ENCODE assay signal across 11 cellular contexts in genomic region chr17:66791337-66791736, GRCh38. TPM values are rescaled to one million over a fixed set of nuclear protein-coding genes. Genes with fewer than 3 reads are reported as not detected.
DNase-seq lines count a peak whose midpoint lies in the region; ATAC-seq and TF ChIP-seq lines count a peak whose summit lies in the region.
"Had no signal": no experiment of that assay in that cellular context is flagged by ENCODE, and none has a peak within 500 bp of the region (broad histone marks: within the 10 kb centered on the region; RNA-seq: fewer than 3 reads in every experiment).

No MANE protein-coding gene starts in this region.

- H3K9me3 Mint-ChIP-seq in activated B cell treated with CpG ODN at 0.5 μM for 24 hours, result no peaks in the 10 kb centered on the region
- H3K9me3 Mint-ChIP-seq: HFFc6 had no signal

- DNase-seq in Ammon's horn (ENCODE audit: low spot score), result peak; percentile 72
- peak in 1 of 2 experiments; percentile 84 for DNase-seq in HL-60 (ENCODE audit: low read depth in 1 of 2, low spot score in 1 of 2)
- DNase-seq in activated B cell treated with CpG ODN at 0.5 μM for 24 hours, result no peak
- no peak for DNase-seq in left lobe of liver (ENCODE audit: low spot score)
- DNase-seq: cerebellar nuclear complex, HFFc6, occipital lobe had no signal

- intact Hi-C loops in activated B cell treated with CpG ODN at 0.5 μM for 24 hours (cut with micrococcal nuclease), result no loop called here

- POLR2A ChIA-PET in activated B cell treated with CpG ODN at 0.5 μM for 24 hours (lab: Charles Lee), result no interaction called here

- TF ChIP-seq CTCF in HL-60 (IDR thresholded peaks at IDR 0.05; ENCODE audit: insufficient read depth, low read length), result no peak
- no peak for TF ChIP-seq CTCF in activated B cell treated with CpG ODN at 0.5 μM for 24 hours (IDR thresholded peaks at IDR 0.05)

- H3K27me3 Mint-ChIP-seq in activated B cell treated with CpG ODN at 0.5 μM for 24 hours, result peaks cover 10% of the 10 kb centered on the region

- H3K4me3 Mint-ChIP-seq in activated B cell treated with CpG ODN at 0.5 μM for 24 hours, result peak overlapping the region; percentile 44
- H3K4me3 Mint-ChIP-seq: HFFc6 had no signal

- no peaks in the 10 kb centered on the region for H3K27me3 ChIP-seq in HL-60 (ENCODE audit: insufficient read depth, poor library complexity, severe bottlenecking)

- CTCF ChIA-PET in activated B cell treated with CpG ODN at 0.5 μM for 24 hours (lab: Charles Lee), result no interaction called here

- no peak overlapping the region for H3K27ac Mint-ChIP-seq in activated B cell treated with CpG ODN at 0.5 μM for 24 hours
- H3K27ac Mint-ChIP-seq: HFFc6 had no signal

- H3K4me3 ChIP-seq in HL-60 (replicated peaks; ENCODE audit: insufficient read depth, low read length), result no peak overlapping the region

- peaks cover 26% of the 10 kb centered on the region for H3K4me1 Mint-ChIP-seq in activated B cell treated with CpG ODN at 0.5 μM for 24 hours

- H3K36me3 Mint-ChIP-seq in activated B cell treated with CpG ODN at 0.5 μM for 24 hours (ENCODE audit: low read depth), result no peaks in the 10 kb centered on the region

- H3K27ac ChIP-seq in HL-60 (replicated peaks), result peak overlapping the region; percentile 70

- ATAC-seq in activated B cell treated with CpG ODN at 0.5 μM for 24 hours (ENCODE audit: low read depth) (peak; percentile 60), left lobe of liver (peak; percentile 48), HG02870 (IDR thresholded peaks at IDR 0.05; ENCODE audit: unreplicated experiment) (no peak), GM18502 (IDR thresholded peaks at IDR 0.05; ENCODE audit: poor library complexity, unreplicated experiment) (no peak), HG02884 (IDR thresholded peaks at IDR 0.05; ENCODE audit: unreplicated experiment) (no peak), HG02571 (IDR thresholded peaks at IDR 0.05; ENCODE audit: unreplicated experiment) (no peak)

RNA-seq across cellular contexts. Expression of gene CACNG5, which starts 43.6 kb away (rescaled TPM):
- total RNA-seq in activated B cell treated with CpG ODN at 0.5 μM for 24 hours, result not detected in 2 replicates
- not detected for total RNA-seq in left lobe of liver
- total RNA-seq: HFFc6 had no signal

Comparison
In these comparisons a context has a peak if more than half of its experiments do, and no peak if none do; other contexts are left out.
1. ATAC-seq: peak in activated B cell treated with CpG ODN at 0.5 μM for 24 hours (single experiment) and left lobe of liver (single experiment); none in HG02870 (single experiment), GM18502 (single experiment), HG02884 (single experiment) and HG02571 (single experiment).